In the genomic region with DNA sequence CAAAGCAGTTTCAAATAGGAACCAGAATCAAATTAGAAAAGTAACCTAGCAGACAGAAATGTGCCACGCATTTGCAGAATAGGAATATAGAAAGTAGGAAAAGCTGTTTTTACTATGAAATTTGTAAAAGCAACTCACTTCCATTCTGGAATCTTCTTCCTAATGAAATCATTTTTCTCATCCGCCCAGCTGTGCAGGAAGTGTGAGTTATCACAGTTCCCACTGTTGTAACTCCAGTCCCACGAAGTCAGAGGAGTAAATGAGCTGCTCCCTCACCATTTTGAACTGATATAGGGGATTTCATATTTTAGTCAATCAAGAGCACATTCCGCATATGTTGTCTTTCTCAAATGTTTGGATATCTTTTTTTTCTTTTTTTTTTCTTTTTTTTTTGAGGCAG, we compare ENCODE assay signal across 1 cellular context.
TF ChIP-seq lines count a peak whose summit lies in the region.

No MANE protein-coding gene starts in this region.

TF ChIP-seq in IMR-90, 13 proteins besides CTCF, POLR2A, EP300 and RAD21 (continued from another document):
- no peak for TF ChIP-seq RCOR1 (IDR thresholded peaks at IDR 0.05; ENCODE audit: insufficient replicate concordance, low read length)
